ENCODE assay signal across 8 cellular contexts in genomic region chr1:43653339-43653738, GRCh38. TPM values are rescaled to one million over a fixed set of nuclear protein-coding genes. Genes with fewer than 3 reads are reported as not detected.
A peak's percentile ranks its signal among the peaks of the same experiment; 100 is the strongest.
DNase-seq lines count a peak whose midpoint lies in the region; ATAC-seq and TF ChIP-seq lines count a peak whose summit lies in the region.

No MANE protein-coding gene starts in this region.

- no peaks in the 10 kb centered on the region for H3K27me3 Mint-ChIP-seq in activated CD4-positive, alpha-beta T cell treated with anti-CD3 and anti-CD28 coated beads, Interleukin-2, amount 10 ng/mL, durations not matched to agents 24 days and 14 days
- H3K27me3 Mint-ChIP-seq in activated T-helper 1 cell treated with anti-CD3 and anti-CD28 coated beads, Interleukin-12 subunit alpha, Interleukin-12 subunit beta, Interleukin-2, Interleukin-4 antibody, amounts not matched to agents 30 ng/mL and 10 ng/mL and 1 ng/mL, durations not matched to agents 14 hours and 24 hours and 36 hours (ENCODE audit: insufficient read depth): no peaks in the 10 kb centered on the region

- H3K4me1 ChIP-seq in duodenal mucosa (ENCODE audit: control insufficient read depth in 1 of 2, insufficient read depth in 2 of 2, low read length in 2 of 2): peaks cover 22 to 29% of the 10 kb centered on the region in 2 donors

- H3K36me3 ChIP-seq in duodenal mucosa (ENCODE audit: control insufficient read depth in 1 of 2, insufficient read depth in 2 of 2, low read length in 2 of 2): peaks cover 24 to 50% of the 10 kb centered on the region in 2 donors

- peak; percentile 60 for DNase-seq in activated CD4-positive, alpha-beta T cell treated with anti-CD3 and anti-CD28 coated beads, Interleukin-2, amount 10 ng/mL, durations not matched to agents 24 days and 14 days
- DNase-seq in activated CD4-positive, alpha-beta T cell treated with anti-CD3 and anti-CD28 coated beads, Interleukin-2, amount 50 U/mL, for 4 hours: no peak
- DNase-seq in NCI-H526 treated with DMSO at 0.1 percent for 48 hours (lab: John Stamatoyannopoulos, UW) (peak; percentile 27), retinal pigment epithelial cell (ENCODE audit: low read depth) (no peak)
- DNase-seq in activated T-helper 1 cell treated with anti-CD3 and anti-CD28 coated beads, Interleukin-12 subunit alpha, Interleukin-12 subunit beta, Interleukin-2, Interleukin-4 antibody, amounts not matched to agents 30 ng/mL and 10 ng/mL and 1 ng/mL, durations not matched to agents 14 hours and 24 hours and 36 hours (ENCODE audit: low spot score): no peak

- H3K4me1 Mint-ChIP-seq in activated CD4-positive, alpha-beta T cell treated with anti-CD3 and anti-CD28 coated beads, Interleukin-2, amount 10 ng/mL, durations not matched to agents 24 days and 14 days: peaks cover 25% of the 10 kb centered on the region
- peaks cover 27% of the 10 kb centered on the region for H3K4me1 Mint-ChIP-seq in activated T-helper 1 cell treated with anti-CD3 and anti-CD28 coated beads, Interleukin-12 subunit alpha, Interleukin-12 subunit beta, Interleukin-2, Interleukin-4 antibody, amounts not matched to agents 30 ng/mL and 10 ng/mL and 1 ng/mL, durations not matched to agents 14 hours and 24 hours and 36 hours (ENCODE audit: low read depth)

- intact Hi-C loops in activated CD4-positive, alpha-beta T cell treated with anti-CD3 and anti-CD28 coated beads, Interleukin-2, amount 10 ng/mL, durations not matched to agents 24 days and 14 days (cut with micrococcal nuclease): no loop called here
- intact Hi-C loops in activated T-helper 1 cell treated with anti-CD3 and anti-CD28 coated beads, Interleukin-12 subunit alpha, Interleukin-12 subunit beta, Interleukin-2, Interleukin-4 antibody, amounts not matched to agents 30 ng/mL and 10 ng/mL and 1 ng/mL, durations not matched to agents 14 hours and 24 hours and 36 hours (cut with micrococcal nuclease): loop anchor here (5.0 to 10.0 kb wide), 3 partner anchors 201 to 971 kb away; partner anchors contain the start of genes HYI, SLC2A1 and YBX1

- H3K36me3 Mint-ChIP-seq in activated CD4-positive, alpha-beta T cell treated with anti-CD3 and anti-CD28 coated beads, Interleukin-2, amount 10 ng/mL, durations not matched to agents 24 days and 14 days (ENCODE audit: low read depth): peaks cover 28% of the 10 kb centered on the region
- peaks cover 30% of the 10 kb centered on the region for H3K36me3 Mint-ChIP-seq in activated T-helper 1 cell treated with anti-CD3 and anti-CD28 coated beads, Interleukin-12 subunit alpha, Interleukin-12 subunit beta, Interleukin-2, Interleukin-4 antibody, amounts not matched to agents 30 ng/mL and 10 ng/mL and 1 ng/mL, durations not matched to agents 14 hours and 24 hours and 36 hours (ENCODE audit: low read depth)

- no peak overlapping the region for H3K27ac ChIP-seq in duodenal mucosa (ENCODE audit: low read depth, low read length)

- no peaks in the 10 kb centered on the region for H3K9me3 Mint-ChIP-seq in activated CD4-positive, alpha-beta T cell treated with anti-CD3 and anti-CD28 coated beads, Interleukin-2, amount 10 ng/mL, durations not matched to agents 24 days and 14 days
- H3K9me3 Mint-ChIP-seq in activated T-helper 1 cell treated with anti-CD3 and anti-CD28 coated beads, Interleukin-12 subunit alpha, Interleukin-12 subunit beta, Interleukin-2, Interleukin-4 antibody, amounts not matched to agents 30 ng/mL and 10 ng/mL and 1 ng/mL, durations not matched to agents 14 hours and 24 hours and 36 hours: no peaks in the 10 kb centered on the region

- no peak overlapping the region for H3K4me3 Mint-ChIP-seq in activated CD4-positive, alpha-beta T cell treated with anti-CD3 and anti-CD28 coated beads, Interleukin-2, amount 10 ng/mL, durations not matched to agents 24 days and 14 days
- H3K4me3 Mint-ChIP-seq in activated T-helper 1 cell treated with anti-CD3 and anti-CD28 coated beads, Interleukin-12 subunit alpha, Interleukin-12 subunit beta, Interleukin-2, Interleukin-4 antibody, amounts not matched to agents 30 ng/mL and 10 ng/mL and 1 ng/mL, durations not matched to agents 14 hours and 24 hours and 36 hours: no peak overlapping the region

- no peaks in the 10 kb centered on the region for H3K27me3 ChIP-seq in duodenal mucosa (ENCODE audit: control insufficient read depth in 1 of 2, insufficient read depth in 2 of 2, low read length in 2 of 2)

- peak; percentile 49 for TF ChIP-seq CTCF in retinal pigment epithelial cell (conservative IDR thresholded peaks at IDR 0.05; ENCODE audit: low read depth, low read length)

- peak overlapping the region; percentile 19 to 25 for H3K9ac ChIP-seq in duodenal mucosa (ENCODE audit: low read depth in 1 of 2, low read length in 2 of 2)

- peak overlapping the region in 1 of 2 donors; percentile 17 for H3K4me3 ChIP-seq in duodenal mucosa (ENCODE audit: low read depth in 1 of 2, low read length in 2 of 2)
- H3K4me3 ChIP-seq in retinal pigment epithelial cell (ENCODE audit: low read length): no peak overlapping the region

- no peaks in the 10 kb centered on the region for H3K9me3 ChIP-seq in duodenal mucosa (ENCODE audit: control insufficient read depth in 1 of 2, low read length in 2 of 2)

- H3K27ac Mint-ChIP-seq in activated CD4-positive, alpha-beta T cell treated with anti-CD3 and anti-CD28 coated beads, Interleukin-2, amount 10 ng/mL, durations not matched to agents 24 days and 14 days: no peak overlapping the region
- H3K27ac Mint-ChIP-seq in activated T-helper 1 cell treated with anti-CD3 and anti-CD28 coated beads, Interleukin-12 subunit alpha, Interleukin-12 subunit beta, Interleukin-2, Interleukin-4 antibody, amounts not matched to agents 30 ng/mL and 10 ng/mL and 1 ng/mL, durations not matched to agents 14 hours and 24 hours and 36 hours: no peak overlapping the region

- no peak for ATAC-seq in HG02763 (IDR thresholded peaks at IDR 0.05; ENCODE audit: unreplicated experiment)
- ATAC-seq in HG02759 (IDR thresholded peaks at IDR 0.05; ENCODE audit: unreplicated experiment): no peak

RNA-seq across cellular contexts. Expression of gene KDM4A, which starts 3.4 kb away (rescaled TPM):
- 25.3 and 27.0 TPM in 2 replicates for total RNA-seq in activated CD4-positive, alpha-beta T cell treated with anti-CD3 and anti-CD28 coated beads, Interleukin-2, amount 10 ng/mL, durations not matched to agents 24 days and 14 days
- 29.2 and 31.3 TPM in 2 replicates for total RNA-seq in activated T-helper 1 cell treated with anti-CD3 and anti-CD28 coated beads, Interleukin-12 subunit alpha, Interleukin-12 subunit beta, Interleukin-2, Interleukin-4 antibody, amounts not matched to agents 30 ng/mL and 10 ng/mL and 1 ng/mL, durations not matched to agents 14 hours and 24 hours and 36 hours

RNA-seq across cellular contexts. Expression of gene ST3GAL3, which starts 54.0 kb away (rescaled TPM):
- 18.1 and 20.7 TPM in 2 replicates for total RNA-seq in activated CD4-positive, alpha-beta T cell treated with anti-CD3 and anti-CD28 coated beads, Interleukin-2, amount 10 ng/mL, durations not matched to agents 24 days and 14 days
- total RNA-seq in activated T-helper 1 cell treated with anti-CD3 and anti-CD28 coated beads, Interleukin-12 subunit alpha, Interleukin-12 subunit beta, Interleukin-2, Interleukin-4 antibody, amounts not matched to agents 30 ng/mL and 10 ng/mL and 1 ng/mL, durations not matched to agents 14 hours and 24 hours and 36 hours: 17.4 and 19.0 TPM in 2 replicates

Comparison
In these comparisons a context has a peak if more than half of its experiments do, and no peak if none do; other contexts are left out.
1. DNase-seq: peak in activated CD4-positive, alpha-beta T cell treated with anti-CD3 and anti-CD28 coated beads, Interleukin-2, amount 10 ng/mL, durations not matched to agents 24 days and 14 days (single experiment) and NCI-H526 treated with DMSO at 0.1 percent for 48 hours (single experiment); none in activated CD4-positive, alpha-beta T cell treated with anti-CD3 and anti-CD28 coated beads, Interleukin-2, amount 50 U/mL, for 4 hours (0 of 2), retinal pigment epithelial cell (single experiment) and activated T-helper 1 cell treated with anti-CD3 and anti-CD28 coated beads, Interleukin-12 subunit alpha, Interleukin-12 subunit beta, Interleukin-2, Interleukin-4 antibody, amounts not matched to agents 30 ng/mL and 10 ng/mL and 1 ng/mL, durations not matched to agents 14 hours and 24 hours and 36 hours (single experiment).